ENCODE assay signal across 13 cellular contexts in genomic region chr2:152467677-152468406, GRCh38.
DNase-seq lines count a peak whose midpoint lies in the region; ATAC-seq and TF ChIP-seq lines count a peak whose summit lies in the region.
"Had no signal": no experiment of that assay in that cellular context is flagged by ENCODE, and none has a peak within 500 bp of the region (broad histone marks: within the 10 kb centered on the region; RNA-seq: fewer than 3 reads in every experiment).

No MANE protein-coding gene starts in this region.

- H3K27ac Mint-ChIP-seq in chondrocyte (ENCODE audit: unreplicated experiment) (peak overlapping the region; percentile 80), nephron progenitor cell (peak overlapping the region; percentile 57)
- H3K27ac Mint-ChIP-seq: immature natural killer cell had no signal

- H3K4me3 ChIP-seq in AG04450 (ENCODE audit: low read depth, low read length) (no peak overlapping the region), HL-60 (replicated peaks; ENCODE audit: insufficient read depth, low read length) (no peak overlapping the region), vagina (no peak overlapping the region)

- peak overlapping the region; percentile 29 for H3K4me3 Mint-ChIP-seq in chondrocyte (ENCODE audit: unreplicated experiment)
- H3K4me3 Mint-ChIP-seq in nephron progenitor cell, result no peak overlapping the region
- H3K4me3 Mint-ChIP-seq: immature natural killer cell had no signal

- H3K4me1 Mint-ChIP-seq in chondrocyte (ENCODE audit: low read depth) (peaks cover 79% of the 10 kb centered on the region), nephron progenitor cell (peaks cover 67% of the 10 kb centered on the region)

- POLR2A ChIA-PET in AG04450 (lab: Yijun Ruan, JAX), result no interaction called here

- H3K9me3 ChIP-seq in AG04450 (ENCODE audit: control insufficient read depth, insufficient read depth, low read length) (no peaks in the 10 kb centered on the region), vagina (no peaks in the 10 kb centered on the region)

- H3K9me3 Mint-ChIP-seq in chondrocyte (ENCODE audit: low read depth), result no peaks in the 10 kb centered on the region
- no peaks in the 10 kb centered on the region for H3K9me3 Mint-ChIP-seq in nephron progenitor cell

- H3K36me3 ChIP-seq in vagina, result no peaks in the 10 kb centered on the region

- no peaks in the 10 kb centered on the region for H3K36me3 Mint-ChIP-seq in chondrocyte (ENCODE audit: low read depth)
- H3K36me3 Mint-ChIP-seq in nephron progenitor cell (ENCODE audit: low read depth), result no peaks in the 10 kb centered on the region
- H3K36me3 Mint-ChIP-seq: immature natural killer cell had no signal

- intact Hi-C loops in vagina (cut with DNase I), result no loop called here

- DNase-seq in AG04450 (ENCODE audit: low read depth, low spot score) (no peak), HL-60 (ENCODE audit: low read depth in 1 of 2, low spot score in 1 of 2) (no peak), chondrocyte (ENCODE audit: low spot score) (no peak), nephron progenitor cell (no peak), vagina (ENCODE audit: extremely low spot score in 2 of 2) (no peak), GM03348 (ENCODE audit: low spot score) (no peak)
- DNase-seq in stimulated activated CD4-positive, alpha-beta T cell treated with anti-CD3 and anti-CD28 coated beads, Interleukin-4, amount 100 ng/mL, for 1 hour, result no peak
- DNase-seq: H7; immature natural killer cell; SHP77 treated with DMSO at 0.1 percent for 48 hours; stimulated activated naive CD8-positive, alpha-beta T cell treated with anti-CD3 and anti-CD28 coated beads, Interleukin-15, Interleukin-2, amounts not matched to agents 100 U/mL and 50 U/mL, for 24 hours had no signal

- TF ChIP-seq CTCF in AG04450 (IDR thresholded peaks at IDR 0.05; ENCODE audit: low read depth, low read length) (no peak), HL-60 (IDR thresholded peaks at IDR 0.05; ENCODE audit: insufficient read depth, low read length) (no peak), chondrocyte (IDR thresholded peaks at IDR 0.05) (no peak), nephron progenitor cell (IDR thresholded peaks at IDR 0.05) (no peak), vagina (IDR thresholded peaks at IDR 0.05) (no peak)

- H3K27me3 Mint-ChIP-seq in chondrocyte (ENCODE audit: low read depth) (no peaks in the 10 kb centered on the region), nephron progenitor cell (ENCODE audit: low read depth, poor library complexity) (no peaks in the 10 kb centered on the region)

- no peak for TF ChIP-seq POLR2A in vagina (IDR thresholded peaks at IDR 0.05)

- ATAC-seq in HG02759 (IDR thresholded peaks at IDR 0.05; ENCODE audit: unreplicated experiment), result no peak
- ATAC-seq: activated CD4-positive, CD25-positive, alpha-beta regulatory T cell treated with anti-CD3 and anti-CD28 coated beads, Interleukin-2, amount 50 U/mL, for 24 hours; stimulated activated naive CD8-positive, alpha-beta T cell treated with anti-CD3 and anti-CD28 coated beads, Interleukin-15, Interleukin-2, amounts not matched to agents 100 U/mL and 50 U/mL, for 24 hours had no signal

- H3K27me3 ChIP-seq in AG04450 (ENCODE audit: control insufficient read depth, insufficient read depth, low read length) (no peaks in the 10 kb centered on the region), HL-60 (ENCODE audit: insufficient read depth, poor library complexity, severe bottlenecking) (no peaks in the 10 kb centered on the region), vagina (no peaks in the 10 kb centered on the region)

- CTCF ChIA-PET in AG04450 (lab: Charles Lee), result interaction anchor here (0.8 to 1.6 kb wide), 3 partner anchors 160 to 292 kb away, joined by 3 to 4 read pairs (median 4); no protein-coding TSS in a partner anchor

- H3K27ac ChIP-seq in AG04450 (ENCODE audit: low read depth, low read length) (peak overlapping the region; percentile 23), HL-60 (replicated peaks) (peak overlapping the region; percentile 9; the same call in 1 of the 2 replicates), vagina (no peak overlapping the region)

- H3K4me1 ChIP-seq in vagina, result peaks cover 58% of the 10 kb centered on the region
